Comparison of ENCODE assay signal across 29 cellular contexts in the genomic region with DNA sequence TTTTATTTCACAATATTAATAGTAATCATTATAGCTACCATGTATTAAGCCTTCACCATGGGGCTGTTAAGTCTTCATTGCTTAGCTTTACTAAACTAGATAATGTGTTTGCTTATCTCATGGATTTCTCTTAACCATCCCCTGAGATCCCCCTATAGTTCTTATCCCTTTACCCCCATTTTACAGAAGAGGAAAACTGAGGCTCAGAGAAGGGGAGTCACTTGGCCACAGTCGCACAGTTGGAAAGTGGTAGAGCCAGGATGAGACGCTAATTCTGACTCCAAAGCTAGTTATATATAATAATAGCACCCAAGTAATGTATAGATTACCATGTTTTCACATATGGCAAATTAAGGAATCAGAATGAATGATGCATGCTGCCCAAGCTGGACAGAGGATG.
"Had no signal": no experiment of that assay in that cellular context is flagged by ENCODE, and none has a peak within 500 bp of the region (broad histone marks: within the 10 kb centered on the region; RNA-seq: fewer than 3 reads in every experiment).

No MANE protein-coding gene starts in this region.

- H3K4me3 ChIP-seq: adrenal gland, body of pancreas, colonic mucosa, heart left ventricle had no signal

- H3K9me3 Mint-ChIP-seq: activated CD4-positive, alpha-beta memory T cell treated with anti-CD3 and anti-CD28 coated beads, Interleukin-2, amount 10 ng/mL, durations not matched to agents 7 days and 5 days; activated CD4-positive, alpha-beta T cell treated with anti-CD3 and anti-CD28 coated beads, Interleukin-2, amount 10 ng/mL, durations not matched to agents 7 days and 5 days; activated naive CD4-positive, alpha-beta T cell treated with anti-CD3 and anti-CD28 coated beads, Interleukin-2, amount 10 ng/mL, durations not matched to agents 7 days and 5 days; activated naive CD4-positive, alpha-beta T cell treated with anti-CD3 and anti-CD28 coated beads, Interleukin-2, amount 50 U/mL, for 72 hours; activated naive CD8-positive, alpha-beta T cell treated with anti-CD3 and anti-CD28 coated beads, Interleukin-2, amount 50 U/mL, for 24 hours; activated T-cell treated with anti-CD3 and anti-CD28 coated beads, Interleukin-2, amount 50 U/mL, for 24 hours; activated T-cell treated with anti-CD3 and anti-CD28 coated beads, Interleukin-2, amount 50 U/mL, for 72 hours had no signal

- H3K36me3 ChIP-seq: colonic mucosa had no signal

- DNase-seq: activated CD4-positive, alpha-beta memory T cell treated with anti-CD3 and anti-CD28 coated beads, Interleukin-2, amount 10 ng/mL, durations not matched to agents 7 days and 5 days; activated CD4-positive, alpha-beta T cell treated with anti-CD3 and anti-CD28 coated beads for 36 hours; activated CD4-positive, alpha-beta T cell treated with anti-CD3 and anti-CD28 coated beads, Interleukin-2, amount 10 ng/mL, durations not matched to agents 7 days and 5 days; activated CD4-positive, alpha-beta T cell treated with anti-CD3 and anti-CD28 coated beads, Interleukin-2, amount 50 U/mL, for 4 hours; activated CD4-positive, CD25-positive, alpha-beta regulatory T cell; activated CD4-positive, CD25-positive, alpha-beta regulatory T cell treated with anti-CD3 and anti-CD28 coated beads, Interleukin-2, amount 50 U/mL, for 72 hours; activated CD8-positive, alpha-beta memory T cell treated with anti-CD3 and anti-CD28 coated beads, Interleukin-2, amount 50 U/mL, for 48 hours; activated gamma-delta T cell; activated naive CD4-positive, alpha-beta T cell; activated naive CD4-positive, alpha-beta T cell treated with anti-CD3 and anti-CD28 coated beads, Interleukin-2, amount 10 ng/mL, durations not matched to agents 7 days and 5 days; activated naive CD8-positive, alpha-beta T cell treated with anti-CD3 and anti-CD28 coated beads, Interleukin-2, amount 50 U/mL, for 24 hours; activated T-cell treated with anti-CD3 and anti-CD28 coated beads for 4 hours; activated T-cell treated with anti-CD3 and anti-CD28 coated beads, Interleukin-2, amount 50 U/mL, for 24 hours; activated T-cell treated with anti-CD3 and anti-CD28 coated beads, Interleukin-2, amount 50 U/mL, for 72 hours; adrenal gland; amygdala; aorta; body of pancreas; central memory CD4-positive, alpha-beta T cell; cerebellar nuclear complex; colonic mucosa; effector CD8-positive, alpha-beta T cell; foreskin fibroblast; glutamatergic neuron; heart left ventricle; T-helper 2 cell had no signal

- H3K27ac ChIP-seq: adrenal gland, body of pancreas, colonic mucosa, epithelial cell of prostate, heart left ventricle had no signal

- H3K4me1 ChIP-seq: colonic mucosa had no signal

- H3K4me1 Mint-ChIP-seq: activated CD4-positive, alpha-beta memory T cell treated with anti-CD3 and anti-CD28 coated beads, Interleukin-2, amount 10 ng/mL, durations not matched to agents 7 days and 5 days; activated CD4-positive, alpha-beta T cell treated with anti-CD3 and anti-CD28 coated beads for 36 hours; activated CD4-positive, alpha-beta T cell treated with anti-CD3 and anti-CD28 coated beads, Interleukin-2, amount 10 ng/mL, durations not matched to agents 7 days and 5 days; activated naive CD4-positive, alpha-beta T cell treated with anti-CD3 and anti-CD28 coated beads, Interleukin-2, amount 10 ng/mL, durations not matched to agents 7 days and 5 days had no signal

- H3K27me3 ChIP-seq: adrenal gland, body of pancreas, colonic mucosa, heart left ventricle had no signal

- H3K9me3 ChIP-seq: adrenal gland, body of pancreas, colonic mucosa, heart left ventricle had no signal

- ATAC-seq: activated CD4-positive, alpha-beta T cell treated with anti-CD3 and anti-CD28 coated beads for 36 hours; activated naive CD4-positive, alpha-beta T cell treated with anti-CD3 and anti-CD28 coated beads, Interleukin-2, amount 50 U/mL, for 72 hours; activated naive CD8-positive, alpha-beta T cell treated with anti-CD3 and anti-CD28 coated beads, Interleukin-2, amount 50 U/mL, for 24 hours; activated T-cell treated with anti-CD3 and anti-CD28 coated beads, Interleukin-2, amount 50 U/mL, for 72 hours; body of pancreas; esophagus mucosa; heart left ventricle had no signal

- H3K4me3 Mint-ChIP-seq: activated CD4-positive, alpha-beta memory T cell treated with anti-CD3 and anti-CD28 coated beads, Interleukin-2, amount 10 ng/mL, durations not matched to agents 7 days and 5 days; activated CD4-positive, alpha-beta T cell treated with anti-CD3 and anti-CD28 coated beads for 36 hours; activated CD4-positive, alpha-beta T cell treated with anti-CD3 and anti-CD28 coated beads, Interleukin-2, amount 10 ng/mL, durations not matched to agents 7 days and 5 days; activated naive CD4-positive, alpha-beta T cell treated with anti-CD3 and anti-CD28 coated beads, Interleukin-2, amount 10 ng/mL, durations not matched to agents 7 days and 5 days; activated naive CD8-positive, alpha-beta T cell treated with anti-CD3 and anti-CD28 coated beads, Interleukin-2, amount 50 U/mL, for 24 hours; activated T-cell treated with anti-CD3 and anti-CD28 coated beads, Interleukin-2, amount 50 U/mL, for 24 hours; activated T-cell treated with anti-CD3 and anti-CD28 coated beads, Interleukin-2, amount 50 U/mL, for 72 hours had no signal

- H3K27ac Mint-ChIP-seq: activated CD4-positive, alpha-beta memory T cell treated with anti-CD3 and anti-CD28 coated beads, Interleukin-2, amount 10 ng/mL, durations not matched to agents 7 days and 5 days; activated CD4-positive, alpha-beta T cell treated with anti-CD3 and anti-CD28 coated beads for 36 hours; activated CD4-positive, alpha-beta T cell treated with anti-CD3 and anti-CD28 coated beads, Interleukin-2, amount 10 ng/mL, durations not matched to agents 7 days and 5 days; activated naive CD4-positive, alpha-beta T cell treated with anti-CD3 and anti-CD28 coated beads, Interleukin-2, amount 10 ng/mL, durations not matched to agents 7 days and 5 days; activated naive CD8-positive, alpha-beta T cell treated with anti-CD3 and anti-CD28 coated beads, Interleukin-2, amount 50 U/mL, for 24 hours; activated T-cell treated with anti-CD3 and anti-CD28 coated beads, Interleukin-2, amount 50 U/mL, for 24 hours; activated T-cell treated with anti-CD3 and anti-CD28 coated beads, Interleukin-2, amount 50 U/mL, for 72 hours had no signal

- H3K27me3 Mint-ChIP-seq: activated CD4-positive, alpha-beta memory T cell treated with anti-CD3 and anti-CD28 coated beads, Interleukin-2, amount 10 ng/mL, durations not matched to agents 7 days and 5 days; activated CD4-positive, alpha-beta T cell treated with anti-CD3 and anti-CD28 coated beads for 36 hours; activated CD4-positive, alpha-beta T cell treated with anti-CD3 and anti-CD28 coated beads, Interleukin-2, amount 10 ng/mL, durations not matched to agents 7 days and 5 days; activated naive CD4-positive, alpha-beta T cell treated with anti-CD3 and anti-CD28 coated beads, Interleukin-2, amount 10 ng/mL, durations not matched to agents 7 days and 5 days; activated naive CD8-positive, alpha-beta T cell treated with anti-CD3 and anti-CD28 coated beads, Interleukin-2, amount 50 U/mL, for 24 hours; activated T-cell treated with anti-CD3 and anti-CD28 coated beads, Interleukin-2, amount 50 U/mL, for 24 hours had no signal

- H3K36me3 Mint-ChIP-seq: activated naive CD4-positive, alpha-beta T cell treated with anti-CD3 and anti-CD28 coated beads, Interleukin-2, amount 50 U/mL, for 72 hours had no signal
